15 cellular contexts compared by ENCODE assay signal in genomic region chr18:48926420-48926857, GRCh38. TPM values are rescaled to one million over a fixed set of nuclear protein-coding genes. Genes with fewer than 3 reads are reported as not detected.
DNase-seq lines count a peak whose midpoint lies in the region; ATAC-seq, FAIRE-seq and TF ChIP-seq lines count a peak whose summit lies in the region.
"Had no signal": no experiment of that assay in that cellular context is flagged by ENCODE, and none has a peak within 500 bp of the region (broad histone marks: within the 10 kb centered on the region; RNA-seq: fewer than 3 reads in every experiment).

No MANE protein-coding gene starts in this region.

- H3K27ac ChIP-seq in OCI-LY7 (ENCODE audit: low read depth, low read length, poor library complexity, severe bottlenecking), result no peak overlapping the region
- H3K27ac ChIP-seq in kidney (ENCODE audit: low read depth in 2 of 2, low read length in 2 of 2), result peak overlapping the region; percentile 26 to 58
- peak overlapping the region; percentile 22 for H3K27ac ChIP-seq in substantia nigra (ENCODE audit: low read depth, low read length, poor library complexity, severe bottlenecking)
- H3K27ac ChIP-seq in tibial nerve, result peak overlapping the region in 2 of 4 donors; percentile 29 to 41

- TF ChIP-seq CTCF in OCI-LY7 (conservative IDR thresholded peaks at IDR 0.05; ENCODE audit: low read length) (no peak), kidney (IDR thresholded peaks at IDR 0.05; ENCODE audit: borderline replicate concordance, extremely low read depth, insufficient read depth) (peak; percentile 3), omental fat pad (IDR thresholded peaks at IDR 0.05) (no peak), tibial nerve (IDR thresholded peaks at IDR 0.05) (no peak)

- H3K9me3 ChIP-seq in OCI-LY7 (ENCODE audit: low read length) (no peaks in the 10 kb centered on the region), kidney (ENCODE audit: control insufficient read depth in 1 of 2, low read length in 2 of 2) (no peaks in the 10 kb centered on the region), tibial nerve (no peaks in the 10 kb centered on the region)

- H3K4me1 ChIP-seq in OCI-LY7 (ENCODE audit: insufficient read depth, low read length, poor library complexity, severe bottlenecking), result peaks cover 83% of the 10 kb centered on the region
- peaks cover 82 to 84% of the 10 kb centered on the region in 2 donors for H3K4me1 ChIP-seq in kidney (ENCODE audit: control insufficient read depth in 1 of 2, insufficient read depth in 1 of 2, low read depth in 1 of 2, low read length in 2 of 2)
- H3K4me1 ChIP-seq in tibial nerve, result peaks cover 0 to 92% (median 80%) of the 10 kb centered on the region in 4 donors

- H3K9ac ChIP-seq in kidney (ENCODE audit: low read length in 2 of 2), result peak overlapping the region in 1 of 2 donors; percentile 56

- no peak overlapping the region for H3K4me3 Mint-ChIP-seq in activated T-cell treated with anti-CD3 and anti-CD28 coated beads, Interleukin-2, amount 50 U/mL, for 24 hours

- H3K4me3 ChIP-seq in OCI-LY7 (ENCODE audit: low read depth, low read length, poor library complexity, severe bottlenecking) (no peak overlapping the region), kidney (ENCODE audit: low read length in 2 of 2) (no peak overlapping the region), tibial nerve (no peak overlapping the region)
- H3K4me3 ChIP-seq: skin epidermis had no signal

- FAIRE-seq in kidney (lab: Jason Lieb, UNC), result no peak
- FAIRE-seq: endothelial cell of umbilical vein had no signal

- POLR2A ChIA-PET in OCI-LY7 (lab: Charles Lee), result interaction anchor here (0.7 kb wide), 1 partner anchor 13 kb away, joined by 3 read pairs; no protein-coding TSS in a partner anchor

- H3K27me3 Mint-ChIP-seq in activated T-cell treated with anti-CD3 and anti-CD28 coated beads, Interleukin-2, amount 50 U/mL, for 24 hours, result no peaks in the 10 kb centered on the region

- no TSS peak for BruUV-seq in OCI-LY7 (replicated peaks; lab: Mats Ljungman, UMichigan)

- 90 to 91% methylated on average over 13 to 14 of the region's 14 CpGs for WGBS in tibial nerve, 2 donors

- TF ChIP-seq POLR2A in tibial nerve (IDR thresholded peaks at IDR 0.05), result no peak

- peaks cover 8% of the 10 kb centered on the region for H3K36me3 Mint-ChIP-seq in activated T-cell treated with anti-CD3 and anti-CD28 coated beads, Interleukin-2, amount 50 U/mL, for 24 hours (ENCODE audit: low read depth)

- TF ChIP-seq EP300 in tibial nerve (IDR thresholded peaks at IDR 0.05), result no peak

- no peaks in the 10 kb centered on the region for H3K27me3 ChIP-seq in tibial nerve

- no peaks in the 10 kb centered on the region for H3K9me3 Mint-ChIP-seq in activated T-cell treated with anti-CD3 and anti-CD28 coated beads, Interleukin-2, amount 50 U/mL, for 24 hours

- peaks cover 88% of the 10 kb centered on the region for H3K4me1 Mint-ChIP-seq in activated T-cell treated with anti-CD3 and anti-CD28 coated beads, Interleukin-2, amount 50 U/mL, for 24 hours (ENCODE audit: low read depth)

- H4K20me1 ChIP-seq in OCI-LY7 (ENCODE audit: insufficient read depth, low read length), result no peaks in the 10 kb centered on the region

- no peak overlapping the region for H2AFZ ChIP-seq in OCI-LY7 (ENCODE audit: low read length)

- intact Hi-C loops in OCI-LY7 (cut with micrococcal nuclease; ENCODE audit: unreplicated experiment) (no loop called here), kidney (cut with DNase I) (no loop called here)

- peak overlapping the region; percentile 73; the same call in 1 of the 2 replicates for H3K4me2 ChIP-seq in OCI-LY7 (ENCODE audit: low read length)

- peaks cover 9% of the 10 kb centered on the region; the same call in 1 of the 2 replicates for H3K36me3 ChIP-seq in OCI-LY7 (ENCODE audit: insufficient read depth, low read length)
- peaks cover 1 to 2% of the 10 kb centered on the region in 2 donors for H3K36me3 ChIP-seq in kidney (ENCODE audit: control insufficient read depth in 1 of 2, insufficient read depth in 2 of 2, low read length in 2 of 2)
- H3K36me3 ChIP-seq in tibial nerve, result peaks cover 0 to 3% (median 0%) of the 10 kb centered on the region in 3 donors

- peak overlapping the region; percentile 60 for H3K27ac Mint-ChIP-seq in activated T-cell treated with anti-CD3 and anti-CD28 coated beads, Interleukin-2, amount 50 U/mL, for 24 hours

- CTCF ChIA-PET in OCI-LY7 (lab: Charles Lee; ENCODE audit: unreplicated experiment), result no interaction called here

- peaks cover 66% of the 10 kb centered on the region for H3K79me2 ChIP-seq in OCI-LY7 (ENCODE audit: insufficient read depth, low read depth, low read length)

- no peak for ATAC-seq in omental fat pad (ENCODE audit: low FRiP score)
- ATAC-seq: stimulated activated naive CD8-positive, alpha-beta T cell treated with anti-CD3 and anti-CD28 coated beads, Interleukin-15, Interleukin-2, amounts not matched to agents 100 U/mL and 50 U/mL, for 24 hours had no signal

- no peaks in the 10 kb centered on the region for H3K9me2 ChIP-seq in OCI-LY7 (ENCODE audit: insufficient read depth, low read length)

- no peak for DNase-seq in activated T-cell treated with anti-CD3 and anti-CD28 coated beads, Interleukin-2, amount 50 U/mL, for 24 hours
- no peak for DNase-seq in activated T-cell treated with anti-CD3 and anti-CD28 coated beads, Interleukin-2, amount 50 U/mL, for 48 hours
- DNase-seq in OCI-LY7 (ENCODE audit: low spot score) (no peak), kidney (no peak), substantia nigra (lab: John Stamatoyannopoulos, UW) (peak in 1 of 49 donors; percentile 32), omental fat pad (ENCODE audit: low spot score) (no peak), iPS-NIHi11 (ENCODE audit: low spot score) (no peak), tibial nerve (ENCODE audit: low spot score in 2 of 2) (no peak)
- DNase-seq: activated effector memory CD4-positive, alpha-beta T cell treated with anti-CD3 and anti-CD28 coated beads, Interleukin-2, amount 50 U/mL, for 16 hours; H7; islet precursor cell; NCI-H2107; stimulated activated naive CD8-positive, alpha-beta T cell treated with anti-CD3 and anti-CD28 coated beads, Interleukin-15, Interleukin-2, amounts not matched to agents 100 U/mL and 50 U/mL, for 24 hours had no signal

RNA-seq across cellular contexts. Expression of gene SMAD7, which starts 24.3 kb away (rescaled TPM):
- 13.5 and 15.1 TPM in 2 replicates for total RNA-seq in OCI-LY7 (2014; rRNA removed; shearing (Covaris generic))
- total RNA-seq in OCI-LY7 (2022) (2.9 and 3.2 TPM in 2 replicates), kidney (32.6 TPM), omental fat pad (10 to 100 TPM; 33.6 to 78.4 (median 47.2) TPM), tibial nerve (10 to 100 TPM; 34.3 to 56.8 (median 35.6) TPM)
- polyA plus RNA-seq in kidney (ENCODE audit: insufficient read depth, low read depth, low replicate concordance), result 17.3 TPM
